In the genomic region with DNA sequence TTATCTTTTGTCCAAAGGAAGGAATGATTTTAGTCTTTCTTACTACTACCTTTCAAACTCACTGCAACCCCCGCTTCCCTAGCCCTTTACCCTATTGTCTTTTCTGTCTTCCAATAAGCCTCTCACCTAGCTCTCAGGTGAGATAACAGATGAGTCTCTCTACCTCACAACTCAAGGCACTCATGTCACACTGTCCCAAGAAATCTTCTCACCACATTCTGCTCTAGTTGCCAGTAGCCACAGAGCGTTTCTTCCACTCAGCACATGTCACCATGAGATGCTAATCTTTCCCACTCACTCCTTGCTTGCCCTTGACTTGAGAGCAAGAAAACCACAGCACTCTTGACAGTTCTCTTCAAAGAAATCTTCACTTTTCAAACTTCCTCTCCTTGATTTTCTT, we compare ENCODE assay signal across 17 cellular contexts. TPM values are rescaled to one million over a fixed set of nuclear protein-coding genes. Genes with fewer than 3 reads are reported as not detected.
DNase-seq lines count a peak whose midpoint lies in the region; ATAC-seq and TF ChIP-seq lines count a peak whose summit lies in the region.
"Had no signal": no experiment of that assay in that cellular context is flagged by ENCODE, and none has a peak within 500 bp of the region (broad histone marks: within the 10 kb centered on the region; RNA-seq: fewer than 3 reads in every experiment).

No MANE protein-coding gene starts in this region.

- H3K36me3 ChIP-seq in vagina (no peaks in the 10 kb centered on the region), esophagus muscularis mucosa (no peaks in the 10 kb centered on the region)
- H3K36me3 ChIP-seq: thoracic aorta had no signal

- peak; percentile 13 for DNase-seq in DMS79 (lab: John Stamatoyannopoulos, UW)
- DNase-seq in Jurkat, Clone E6-1 (ENCODE audit: low read depth, low spot score), result peak; percentile 94
- no peak for DNase-seq in WTC11 (ENCODE audit: low spot score)
- peak; percentile 28 for DNase-seq in iPS-NIHi7 (ENCODE audit: extremely low spot score)
- DNase-seq in vagina (ENCODE audit: extremely low spot score in 2 of 2), result no peak
- no peak for DNase-seq in DMS153 treated with DMSO at 0.1 percent for 48 hours (lab: John Stamatoyannopoulos, UW; ENCODE audit: unreplicated experiment)
- DNase-seq in esophagus muscularis mucosa (ENCODE audit: extremely low spot score), result no peak
- DNase-seq: effector CD4-positive, alpha-beta T cell; HCEC 1CT; NCI-H748 treated with DMSO at 0.1 percent for 48 hours; occipital lobe had no signal

- no peak for TF ChIP-seq EP300 in esophagus muscularis mucosa (IDR thresholded peaks at IDR 0.05)

- no peak; the same call in 1 of the 2 replicates for ATAC-seq in WTC11
- no peak for ATAC-seq in GM21619 (IDR thresholded peaks at IDR 0.05; ENCODE audit: unreplicated experiment)
- ATAC-seq: Panc1, sciatic nerve, SK-N-SH treated with all-trans-retinoic acid at 6 μM for 48 hours had no signal

- no peak overlapping the region for H3K4me3 Mint-ChIP-seq in WTC11
- H3K4me3 Mint-ChIP-seq: activated naive CD4-positive, alpha-beta T cell treated with anti-CD3 and anti-CD28 coated beads, Interleukin-2, amount 50 U/mL, for 24 hours had no signal

- WGBS in esophagus muscularis mucosa, result 81% methylated on average over 2 of the region's 2 CpGs

- intact Hi-C loops in vagina (cut with DNase I), result no loop called here
- intact Hi-C loops in esophagus muscularis mucosa (cut with DNase I), result no loop called here

- H3K27me3 Mint-ChIP-seq in WTC11 (ENCODE audit: low read depth), result no peaks in the 10 kb centered on the region
- H3K27me3 Mint-ChIP-seq: activated naive CD4-positive, alpha-beta T cell treated with anti-CD3 and anti-CD28 coated beads, Interleukin-2, amount 50 U/mL, for 24 hours had no signal

- H3K4me1 Mint-ChIP-seq in WTC11, result peaks cover 24% of the 10 kb centered on the region

- TF ChIP-seq POLR2A in vagina (IDR thresholded peaks at IDR 0.05), result no peak
- TF ChIP-seq POLR2A in esophagus muscularis mucosa (IDR thresholded peaks at IDR 0.05; ENCODE audit: low read depth), result no peak

- no peaks in the 10 kb centered on the region for H3K9me3 Mint-ChIP-seq in WTC11
- H3K9me3 Mint-ChIP-seq: activated naive CD4-positive, alpha-beta T cell treated with anti-CD3 and anti-CD28 coated beads, Interleukin-2, amount 50 U/mL, for 24 hours had no signal

- no peaks in the 10 kb centered on the region for H3K27me3 ChIP-seq in vagina
- H3K27me3 ChIP-seq in esophagus muscularis mucosa, result peaks cover 0 to 8% (median 0%) of the 10 kb centered on the region in 4 donors

- TF ChIP-seq CTCF in WTC11 (IDR thresholded peaks at IDR 0.05) (no peak), vagina (IDR thresholded peaks at IDR 0.05) (no peak), esophagus muscularis mucosa (IDR thresholded peaks at IDR 0.05) (no peak)

- H3K27ac Mint-ChIP-seq in WTC11, result 0 out of 2 replicates have a peak overlapping the region, but pooled peaks have one; percentile 38
- H3K27ac Mint-ChIP-seq: activated naive CD4-positive, alpha-beta T cell treated with anti-CD3 and anti-CD28 coated beads, Interleukin-2, amount 50 U/mL, for 24 hours had no signal

- CTCF ChIA-PET in WTC11 (lab: Charles Lee), result interaction anchor here (1.2 kb wide), 1 partner anchor 188 kb away, joined by 3 read pairs; no protein-coding TSS in a partner anchor

- POLR2A ChIA-PET in WTC11 (lab: Charles Lee), result interaction anchor here (0.5 to 0.7 kb wide), 2 partner anchors 14 to 462 kb away, joined by 3 to 4 read pairs; no protein-coding TSS in a partner anchor

- H3K4me1 ChIP-seq in vagina (no peaks in the 10 kb centered on the region), esophagus muscularis mucosa (no peaks in the 10 kb centered on the region)

- no peaks in the 10 kb centered on the region for H3K9me3 ChIP-seq in vagina
- H3K9me3 ChIP-seq in esophagus muscularis mucosa, result no peaks in the 10 kb centered on the region
- H3K9me3 ChIP-seq: thoracic aorta had no signal

- H3K27ac ChIP-seq in vagina (no peak overlapping the region), esophagus muscularis mucosa (replicated peaks in 1 of 4) (no peak overlapping the region)

- H3K36me3 Mint-ChIP-seq in WTC11, result no peaks in the 10 kb centered on the region

- H3K4me3 ChIP-seq in Jurkat, Clone E6-1 (ENCODE audit: low read length), result no peak overlapping the region
- H3K4me3 ChIP-seq in vagina (no peak overlapping the region), esophagus muscularis mucosa (no peak overlapping the region)
- H3K4me3 ChIP-seq: thoracic aorta had no signal

TF ChIP-seq in WTC11, 78 proteins besides CTCF, POLR2A, EP300 and RAD21 (continues in another document):
- TF ChIP-seq, protein P1, sequence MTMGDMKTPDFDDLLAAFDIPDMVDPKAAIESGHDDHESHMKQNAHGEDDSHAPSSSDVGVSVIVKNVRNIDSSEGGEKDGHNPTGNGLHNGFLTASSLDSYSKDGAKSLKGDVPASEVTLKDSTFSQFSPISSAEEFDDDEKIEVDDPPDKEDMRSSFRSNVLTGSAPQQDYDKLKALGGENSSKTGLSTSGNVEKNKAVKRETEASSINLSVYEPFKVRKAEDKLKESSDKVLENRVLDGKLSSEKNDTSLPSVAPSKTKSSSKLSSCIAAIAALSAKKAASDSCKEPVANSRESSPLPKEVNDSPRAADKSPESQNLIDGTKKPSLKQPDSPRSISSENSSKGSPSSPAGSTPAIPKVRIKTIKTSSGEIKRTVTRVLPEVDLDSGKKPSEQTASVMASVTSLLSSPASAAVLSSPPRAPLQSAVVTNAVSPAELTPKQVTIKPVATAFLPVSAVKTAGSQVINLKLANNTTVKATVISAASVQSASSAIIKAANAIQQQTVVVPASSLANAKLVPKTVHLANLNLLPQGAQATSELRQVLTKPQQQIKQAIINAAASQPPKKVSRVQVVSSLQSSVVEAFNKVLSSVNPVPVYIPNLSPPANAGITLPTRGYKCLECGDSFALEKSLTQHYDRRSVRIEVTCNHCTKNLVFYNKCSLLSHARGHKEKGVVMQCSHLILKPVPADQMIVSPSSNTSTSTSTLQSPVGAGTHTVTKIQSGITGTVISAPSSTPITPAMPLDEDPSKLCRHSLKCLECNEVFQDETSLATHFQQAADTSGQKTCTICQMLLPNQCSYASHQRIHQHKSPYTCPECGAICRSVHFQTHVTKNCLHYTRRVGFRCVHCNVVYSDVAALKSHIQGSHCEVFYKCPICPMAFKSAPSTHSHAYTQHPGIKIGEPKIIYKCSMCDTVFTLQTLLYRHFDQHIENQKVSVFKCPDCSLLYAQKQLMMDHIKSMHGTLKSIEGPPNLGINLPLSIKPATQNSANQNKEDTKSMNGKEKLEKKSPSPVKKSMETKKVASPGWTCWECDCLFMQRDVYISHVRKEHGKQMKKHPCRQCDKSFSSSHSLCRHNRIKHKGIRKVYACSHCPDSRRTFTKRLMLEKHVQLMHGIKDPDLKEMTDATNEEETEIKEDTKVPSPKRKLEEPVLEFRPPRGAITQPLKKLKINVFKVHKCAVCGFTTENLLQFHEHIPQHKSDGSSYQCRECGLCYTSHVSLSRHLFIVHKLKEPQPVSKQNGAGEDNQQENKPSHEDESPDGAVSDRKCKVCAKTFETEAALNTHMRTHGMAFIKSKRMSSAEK (CRISPR knock-in tag; IDR thresholded peaks at IDR 0.05; ENCODE audit: borderline replicate concordance), result no peak
- TF ChIP-seq, protein P2, sequence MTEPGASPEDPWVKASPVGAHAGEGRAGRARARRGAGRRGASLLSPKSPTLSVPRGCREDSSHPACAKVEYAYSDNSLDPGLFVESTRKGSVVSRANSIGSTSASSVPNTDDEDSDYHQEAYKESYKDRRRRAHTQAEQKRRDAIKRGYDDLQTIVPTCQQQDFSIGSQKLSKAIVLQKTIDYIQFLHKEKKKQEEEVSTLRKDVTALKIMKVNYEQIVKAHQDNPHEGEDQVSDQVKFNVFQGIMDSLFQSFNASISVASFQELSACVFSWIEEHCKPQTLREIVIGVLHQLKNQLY (CRISPR knock-in tag; IDR thresholded peaks at IDR 0.05), result no peak
- no peak for TF ChIP-seq GRHL2 (CRISPR knock-in tag; IDR thresholded peaks at IDR 0.05; ENCODE audit: insufficient replicate concordance, severe bottlenecking)
- TF ChIP-seq TP53 (CRISPR knock-in tag; IDR thresholded peaks at IDR 0.05), result no peak
- TF ChIP-seq, protein P3, sequence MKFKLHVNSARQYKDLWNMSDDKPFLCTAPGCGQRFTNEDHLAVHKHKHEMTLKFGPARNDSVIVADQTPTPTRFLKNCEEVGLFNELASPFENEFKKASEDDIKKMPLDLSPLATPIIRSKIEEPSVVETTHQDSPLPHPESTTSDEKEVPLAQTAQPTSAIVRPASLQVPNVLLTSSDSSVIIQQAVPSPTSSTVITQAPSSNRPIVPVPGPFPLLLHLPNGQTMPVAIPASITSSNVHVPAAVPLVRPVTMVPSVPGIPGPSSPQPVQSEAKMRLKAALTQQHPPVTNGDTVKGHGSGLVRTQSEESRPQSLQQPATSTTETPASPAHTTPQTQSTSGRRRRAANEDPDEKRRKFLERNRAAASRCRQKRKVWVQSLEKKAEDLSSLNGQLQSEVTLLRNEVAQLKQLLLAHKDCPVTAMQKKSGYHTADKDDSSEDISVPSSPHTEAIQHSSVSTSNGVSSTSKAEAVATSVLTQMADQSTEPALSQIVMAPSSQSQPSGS (CRISPR knock-in tag; IDR thresholded peaks at IDR 0.05; ENCODE audit: borderline replicate concordance, low read depth), result no peak
- no peak for TF ChIP-seq ZNF232 (CRISPR knock-in tag; IDR thresholded peaks at IDR 0.05)
- TF ChIP-seq TEAD1 (CRISPR knock-in tag; IDR thresholded peaks at IDR 0.05), result no peak
- TF ChIP-seq IRF2 (CRISPR knock-in tag; IDR thresholded peaks at IDR 0.05; ENCODE audit: borderline replicate concordance, low read depth), result no peak
- no peak for TF ChIP-seq ZNF423 (CRISPR knock-in tag; IDR thresholded peaks at IDR 0.05)

RNA-seq across cellular contexts. Expression of a gene that starts 32.7 kb away (rescaled TPM):
- polyA plus RNA-seq in Jurkat, Clone E6-1 (2012; ENCODE audit: insufficient read depth, insufficient read length), result 12.7 TPM
- total RNA-seq in WTC11 (2021), result 45.8 to 46.5 TPM (median 46.1 TPM) in 3 replicates
- 18.9 TPM for total RNA-seq in vagina
- 10 to 100 TPM; 13.3 to 21.1 (median 17.4) TPM for total RNA-seq in esophagus muscularis mucosa

RNA-seq across cellular contexts. Expression of a gene that starts 37.4 kb away (rescaled TPM):
- polyA plus RNA-seq in Jurkat, Clone E6-1 (2012; ENCODE audit: insufficient read depth, insufficient read length), result 42.0 TPM
- total RNA-seq in WTC11 (2021) (212 to 226 TPM (median 215 TPM) in 3 replicates), vagina (64.8 TPM), esophagus muscularis mucosa (100 to 1,000 TPM; 131 to 186 (median 150) TPM)

Comparison
In these comparisons a context has a peak if more than half of its experiments do, and no peak if none do; other contexts are left out.
1. DNase-seq: peak in DMS79 (single experiment), Jurkat, Clone E6-1 (single experiment) and iPS-NIHi7 (single experiment); none in WTC11 (single experiment), vagina (0 of 2), DMS153 treated with DMSO at 0.1 percent for 48 hours (single experiment) and esophagus muscularis mucosa (single experiment).